9 cellular contexts compared by ENCODE assay signal in genomic region chr14:21913759-21914158, GRCh38.
DNase-seq lines count a peak whose midpoint lies in the region; ATAC-seq, FAIRE-seq and TF ChIP-seq lines count a peak whose summit lies in the region.
"Had no signal": no experiment of that assay in that cellular context is flagged by ENCODE, and none has a peak within 500 bp of the region (broad histone marks: within the 10 kb centered on the region; RNA-seq: fewer than 3 reads in every experiment).

No MANE protein-coding gene starts in this region.

- no peaks in the 10 kb centered on the region for H3K36me3 ChIP-seq in OCI-LY7 (ENCODE audit: insufficient read depth, low read length)

- POLR2A ChIA-PET in OCI-LY7 (lab: Charles Lee) = interaction anchor here (0.7 to 1.2 kb wide), 6 partner anchors 10 to 79 kb away, joined by 3 to 5 read pairs (median 4); no protein-coding TSS in a partner anchor

- no peaks in the 10 kb centered on the region for H3K9me2 ChIP-seq in OCI-LY7 (ENCODE audit: insufficient read depth, low read length)

- H3K9me3 ChIP-seq in OCI-LY7 (ENCODE audit: low read length) = no peaks in the 10 kb centered on the region

- peak; percentile 80 for FAIRE-seq in G401.6 (lab: Jason Lieb, UNC)
- FAIRE-seq: endometrium had no signal

- H3K27ac ChIP-seq in OCI-LY7 (ENCODE audit: low read depth, low read length, poor library complexity, severe bottlenecking) = no peak overlapping the region

- BruUV-seq in OCI-LY7 (replicated peaks; lab: Mats Ljungman, UMichigan) = no TSS peak

- peak overlapping the region; percentile 46 for H3K4me2 ChIP-seq in OCI-LY7 (ENCODE audit: low read length)

- no peaks in the 10 kb centered on the region for H4K20me1 ChIP-seq in OCI-LY7 (ENCODE audit: insufficient read depth, low read length)

- H3K79me2 ChIP-seq in OCI-LY7 (ENCODE audit: insufficient read depth, low read depth, low read length) = no peaks in the 10 kb centered on the region

- no peak overlapping the region for H3K4me3 ChIP-seq in OCI-LY7 (ENCODE audit: low read depth, low read length, poor library complexity, severe bottlenecking)

- CTCF ChIA-PET in OCI-LY7 (lab: Charles Lee; ENCODE audit: unreplicated experiment) = interaction anchor here (0.5 to 1.3 kb wide), 9 partner anchors 9 to 571 kb away, joined by 3 to 9 read pairs (median 5); no protein-coding TSS in a partner anchor

- ATAC-seq in HG03442 (IDR thresholded peaks at IDR 0.05; ENCODE audit: unreplicated experiment) = peak; percentile 59
- ATAC-seq in omental fat pad (ENCODE audit: low FRiP score) = peak; percentile 77
- ATAC-seq in GM21529 (IDR thresholded peaks at IDR 0.05; ENCODE audit: unreplicated experiment) = no peak

- peak; percentile 92 for TF ChIP-seq CTCF in OCI-LY7 (conservative IDR thresholded peaks at IDR 0.05; ENCODE audit: low read length)
- TF ChIP-seq CTCF in omental fat pad (IDR thresholded peaks at IDR 0.05) = peak in 1 of 3 donors; percentile 30

- intact Hi-C loops in OCI-LY7 (cut with micrococcal nuclease; ENCODE audit: unreplicated experiment) = loop anchor here (2.0 kb wide), 1 partner anchor 19 kb away; no protein-coding TSS in a partner anchor

- peak overlapping the region; percentile 80 for H2AFZ ChIP-seq in OCI-LY7 (ENCODE audit: low read length)

- H3K4me1 ChIP-seq in OCI-LY7 (ENCODE audit: insufficient read depth, low read length, poor library complexity, severe bottlenecking) = peaks cover 47% of the 10 kb centered on the region

- peak; percentile 96 for DNase-seq in OCI-LY7 (ENCODE audit: low spot score)
- peak; percentile 69 for DNase-seq in activated T-cell treated with anti-CD3 and anti-CD28 coated beads for 24 hours (ENCODE audit: low read depth)
- DNase-seq in fibroblast of the conjunctiva (ENCODE audit: low read depth) = peak; percentile 41
- DNase-seq in omental fat pad (ENCODE audit: low spot score) = no peak
- DNase-seq in ureter (ENCODE audit: low spot score) = peak; percentile 60
